ENCODE assay signal across 8 cellular contexts in genomic region chrX:13688384-13688771, GRCh38. TPM values are rescaled to one million over a fixed set of nuclear protein-coding genes. Genes with fewer than 3 reads are reported as not detected.
DNase-seq lines count a peak whose midpoint lies in the region; ATAC-seq, FAIRE-seq and TF ChIP-seq lines count a peak whose summit lies in the region.

No MANE protein-coding gene starts in this region.

- TF ChIP-seq CTCF in fibroblast of mammary gland (conservative IDR thresholded peaks at IDR 0.05; ENCODE audit: control insufficient read depth, insufficient read depth, low read depth, low read length), result no peak

- FAIRE-seq in frontal cortex (lab: Jason Lieb, UNC), result no peak

- H3K36me3 ChIP-seq in SK-N-MC (ENCODE audit: insufficient read depth, low read length), result no peaks in the 10 kb centered on the region

- peak overlapping the region; percentile 8 for H3K9ac ChIP-seq in SK-N-MC (ENCODE audit: insufficient read length)

- DNase-seq in DMS 273 (lab: John Stamatoyannopoulos, UW; ENCODE audit: unreplicated experiment), result peak; percentile 28
- no peak for DNase-seq in DMS 273 treated with DMSO at 0.1 percent for 48 hours (lab: John Stamatoyannopoulos, UW)
- DNase-seq in SK-N-MC (ENCODE audit: low read depth, low spot score), result no peak
- DNase-seq in fibroblast of mammary gland (ENCODE audit: low read depth), result no peak
- DNase-seq in frontal cortex (ENCODE audit: low spot score in 2 of 2), result no peak
- no peak for DNase-seq in NCI-H2081 (lab: John Stamatoyannopoulos, UW)

- ATAC-seq in HG03097 (IDR thresholded peaks at IDR 0.05; ENCODE audit: low FRiP score, unreplicated experiment), result no peak

- H3K27ac ChIP-seq in SK-N-MC (no peak overlapping the region), skin epidermis (peak overlapping the region in 18 of 21 experiments; percentile 45 to 98 (median 95))

- no peaks in the 10 kb centered on the region for H3K9me3 ChIP-seq in SK-N-MC (ENCODE audit: low read depth, low read length)

- H3K4me3 ChIP-seq in SK-N-MC (peak overlapping the region; percentile 86), fibroblast of mammary gland (ENCODE audit: control insufficient read depth, low read depth, low read length) (peak overlapping the region; percentile 74), skin epidermis (peak overlapping the region; percentile 55 to 80 (median 67))

RNA-seq across cellular contexts. Expression of gene RAB9A, which starts 0.6 kb away (rescaled TPM):
- total RNA-seq in frontal cortex, result 19.2 TPM

RNA-seq across cellular contexts. Expression of gene TCEANC, which starts 35.4 kb away (rescaled TPM):
- 15.5 TPM for total RNA-seq in frontal cortex

RNA-seq across cellular contexts. Expression of gene TRAPPC2, which starts 46.0 kb away (rescaled TPM):
- total RNA-seq in frontal cortex, result 76.6 TPM

RNA-seq across cellular contexts. Expression of gene OFD1, which starts 46.2 kb away (rescaled TPM):
- 15.9 TPM for total RNA-seq in frontal cortex
